In genomic region chr2:238868067-238868524, GRCh38 we compare ENCODE assay signal across 18 cellular contexts. TPM values are rescaled to one million over a fixed set of nuclear protein-coding genes. Genes with fewer than 3 reads are reported as not detected.
DNase-seq lines count a peak whose midpoint lies in the region; ATAC-seq and TF ChIP-seq lines count a peak whose summit lies in the region.
"Had no signal": no experiment of that assay in that cellular context is flagged by ENCODE, and none has a peak within 500 bp of the region (broad histone marks: within the 10 kb centered on the region; RNA-seq: fewer than 3 reads in every experiment).

No MANE protein-coding gene starts in this region.

- H3F3A ChIP-seq in SK-N-SH (replicated peaks; ENCODE audit: insufficient read depth): peaks cover 9% of the 10 kb centered on the region

- no peaks in the 10 kb centered on the region for H4K20me1 ChIP-seq in SK-N-SH (ENCODE audit: insufficient read depth)

- H3K4me1 ChIP-seq in SK-N-SH (ENCODE audit: control insufficient read depth in 1 of 2, insufficient read depth in 2 of 2, low read depth in 1 of 2, low read length in 1 of 2) (peaks cover 32 to 42% of the 10 kb centered on the region in 2 experiments; a peak in 3 of 4 replicates), transverse colon (peaks cover 29 to 48% (median 38%) of the 10 kb centered on the region in 4 donors)

- no peak for DNase-seq in SK-N-SH
- DNase-seq in coronary artery (ENCODE audit: low spot score): no peak
- no peak for DNase-seq in transverse colon
- DNase-seq in cerebellum (ENCODE audit: low spot score): no peak
- DNase-seq in progenitor cell of endocrine pancreas (ENCODE audit: low spot score, unreplicated experiment): no peak
- no peak for DNase-seq in NCI-H2081 (lab: John Stamatoyannopoulos, UW)
- DNase-seq: activated CD4-positive, alpha-beta T cell treated with anti-CD3 and anti-CD28 coated beads, Interleukin-2, amount 10 ng/mL, durations not matched to agents 7 days and 5 days; activated T-cell treated with anti-CD3 and anti-CD28 coated beads, Interleukin-2, amount 50 U/mL, for 48 hours; gastrocnemius medialis; GOT3; NCI-H1694; stimulated activated CD4-positive, alpha-beta T cell treated with anti-CD3 and anti-CD28 coated beads, Interleukin-2, amount 100 ng/mL, for 24 hours; T1000 had no signal

- CTCF ChIA-PET in SK-N-SH (lab: Yijun Ruan, JAX): interaction anchor here (0.6 kb wide), 1 partner anchor 162 kb away, joined by 3 read pairs; no protein-coding TSS in a partner anchor

- H2AFZ ChIP-seq in SK-N-SH (ENCODE audit: low read depth): no peak overlapping the region

- no peak for TF ChIP-seq RAD21 in SK-N-SH (IDR thresholded peaks at IDR 0.05; ENCODE audit: low read length)

- H3K4me3 ChIP-seq in SK-N-SH (ENCODE audit: low read depth in 2 of 2, low read length in 1 of 2) (no peak overlapping the region; a peak in 1 of 4 replicates), coronary artery (peak overlapping the region; percentile 30), transverse colon (no peak overlapping the region)
- H3K4me3 ChIP-seq: adrenal gland, gastrocnemius medialis had no signal

- peaks cover 4% of the 10 kb centered on the region for H3K36me3 Mint-ChIP-seq in nephron (ENCODE audit: low read depth)
- no peaks in the 10 kb centered on the region for H3K36me3 Mint-ChIP-seq in progenitor cell of endocrine pancreas (ENCODE audit: insufficient read depth)

- H3K4me3 Mint-ChIP-seq in nephron: no peak overlapping the region
- no peak overlapping the region for H3K4me3 Mint-ChIP-seq in progenitor cell of endocrine pancreas (ENCODE audit: low read depth)
- H3K4me3 Mint-ChIP-seq: activated CD4-positive, alpha-beta T cell treated with anti-CD3 and anti-CD28 coated beads, Interleukin-2, amount 10 ng/mL, durations not matched to agents 7 days and 5 days had no signal

- TF ChIP-seq EP300 in SK-N-SH (IDR thresholded peaks at IDR 0.05; ENCODE audit: borderline replicate concordance in 1 of 2, low read depth in 1 of 2, low read length in 1 of 2) (no peak; a peak in 1 of 4 replicates), transverse colon (IDR thresholded peaks at IDR 0.05; ENCODE audit: low read depth) (no peak)

- H3K4me1 Mint-ChIP-seq in nephron (peaks cover 32% of the 10 kb centered on the region), progenitor cell of endocrine pancreas (ENCODE audit: low read depth) (peaks cover 8% of the 10 kb centered on the region)
- H3K4me1 Mint-ChIP-seq: activated CD4-positive, alpha-beta T cell treated with anti-CD3 and anti-CD28 coated beads, Interleukin-2, amount 10 ng/mL, durations not matched to agents 7 days and 5 days had no signal

- no peak overlapping the region for H3K9ac ChIP-seq in SK-N-SH
- H3K9ac ChIP-seq: KMS-11 had no signal

- 65% methylated on average over 8 of the region's 10 CpGs for WGBS in SK-N-SH (ENCODE audit: low lambda C conversion rate)
- WGBS in transverse colon (ENCODE audit: low coverage in 1 of 2), 2 donors: 63% methylated on average over 10 of the region's 10 CpGs; no CpG with 5 or more reads in 1 of the 2 donors

- H3K4me2 ChIP-seq in SK-N-SH: peak overlapping the region; percentile 83; the same call in 1 of the 2 replicates
- H3K4me2 ChIP-seq: KMS-11 had no signal

- no peak for TF ChIP-seq POLR2A in transverse colon (IDR thresholded peaks at IDR 0.05)

- H3K9me3 Mint-ChIP-seq in nephron: no peaks in the 10 kb centered on the region
- H3K9me3 Mint-ChIP-seq in progenitor cell of endocrine pancreas (ENCODE audit: low read depth): no peaks in the 10 kb centered on the region

- in situ Hi-C loops in transverse colon (cut with MboI; ENCODE audit: low pct_ligation_motif_present in 1 of 4, low pct_unique_long_range_greater_than_20kb in 1 of 4, low sequenced_read_pairs in 3 of 4): no loop called here

- intact Hi-C loops in transverse colon (cut with DNase I; ENCODE audit: low total_unique reads): no loop called here

- no peaks in the 10 kb centered on the region for H3K36me3 ChIP-seq in SK-N-SH (replicated peaks in 1 of 2; ENCODE audit: control insufficient read depth in 1 of 2, insufficient read depth in 2 of 2, low read length in 1 of 2)
- H3K36me3 ChIP-seq in transverse colon: no peaks in the 10 kb centered on the region
- H3K36me3 ChIP-seq: adrenal gland, gastrocnemius medialis had no signal

- POLR2A ChIA-PET in SK-N-SH (lab: Yijun Ruan, JAX): no interaction called here

- H3K27ac Mint-ChIP-seq in nephron (peak overlapping the region in 2 of 3 experiments; percentile 49 to 76), progenitor cell of endocrine pancreas (no peak overlapping the region)
- H3K27ac Mint-ChIP-seq: activated CD4-positive, alpha-beta T cell treated with anti-CD3 and anti-CD28 coated beads, Interleukin-2, amount 10 ng/mL, durations not matched to agents 7 days and 5 days had no signal

- no peak for TF ChIP-seq CTCF in SK-N-SH (IDR thresholded peaks at IDR 0.05)
- no peak for TF ChIP-seq CTCF in coronary artery (IDR thresholded peaks at IDR 0.05)
- TF ChIP-seq CTCF in nephron (IDR thresholded peaks at IDR 0.05; ENCODE audit: unreplicated experiment in 3 of 3): no peak
- no peak for TF ChIP-seq CTCF in transverse colon (IDR thresholded peaks at IDR 0.05)
- no peak for TF ChIP-seq CTCF in progenitor cell of endocrine pancreas (IDR thresholded peaks at IDR 0.05; ENCODE audit: unreplicated experiment)

- peaks cover 16% of the 10 kb centered on the region for H3K79me2 ChIP-seq in SK-N-SH (ENCODE audit: insufficient read depth)

- peaks cover 14% of the 10 kb centered on the region for H3K27me3 Mint-ChIP-seq in nephron (ENCODE audit: low read depth)
- peaks cover 4% of the 10 kb centered on the region for H3K27me3 Mint-ChIP-seq in progenitor cell of endocrine pancreas
- H3K27me3 Mint-ChIP-seq: activated CD4-positive, alpha-beta T cell treated with anti-CD3 and anti-CD28 coated beads, Interleukin-2, amount 10 ng/mL, durations not matched to agents 7 days and 5 days had no signal

- H3K27me3 ChIP-seq in SK-N-SH (ENCODE audit: insufficient read depth) (no peaks in the 10 kb centered on the region), transverse colon (no peaks in the 10 kb centered on the region)
- H3K27me3 ChIP-seq: adrenal gland had no signal

- ATAC-seq in SK-N-SH treated with all-trans-retinoic acid at 6 μM for 48 hours: no peak

- H3K27ac ChIP-seq in SK-N-SH (ENCODE audit: low read depth in 2 of 2, low read length in 1 of 2) (peak overlapping the region in 1 of 2 experiments; percentile 80; a peak in 1 of 4 replicates), coronary artery (peak overlapping the region; percentile 61 to 98), transverse colon (peak overlapping the region; percentile 15 to 87 (median 59))
- H3K27ac ChIP-seq: 22Rv1, KMS-11 had no signal

- H3K9me2 ChIP-seq in SK-N-SH: no peaks in the 10 kb centered on the region

- no peaks in the 10 kb centered on the region for H3K9me3 ChIP-seq in SK-N-SH
- no peaks in the 10 kb centered on the region for H3K9me3 ChIP-seq in transverse colon
- H3K9me3 ChIP-seq: adrenal gland, gastrocnemius medialis had no signal

TF ChIP-seq in SK-N-SH, 30 proteins besides CTCF, POLR2A, EP300 and RAD21 (continues in another document):
- TF ChIP-seq SMC3 (IDR thresholded peaks at IDR 0.05; ENCODE audit: low read depth, low read length) (no peak), FOXJ3 (CRISPR knock-in tag; IDR thresholded peaks at IDR 0.05) (no peak), TCF12 (IDR thresholded peaks at IDR 0.05) (peak; percentile 82)

TF ChIP-seq in SK-N-SH treated with all-trans-retinoic acid at 6 μM for 48 hours, 23 proteins besides CTCF, POLR2A, EP300 and RAD21 (continues in another document):
- TF ChIP-seq TOX (CRISPR knock-in tag; IDR thresholded peaks at IDR 0.05; ENCODE audit: borderline replicate concordance) (no peak), GLIS3 (CRISPR knock-in tag; IDR thresholded peaks at IDR 0.05) (no peak), CSDC2 (CRISPR knock-in tag; IDR thresholded peaks at IDR 0.05) (no peak), ZFP30 (CRISPR knock-in tag; IDR thresholded peaks at IDR 0.05) (no peak), POU6F1 (CRISPR knock-in tag; IDR thresholded peaks at IDR 0.05; ENCODE audit: borderline replicate concordance, low read depth) (no peak), ZFP3 (CRISPR knock-in tag; IDR thresholded peaks at IDR 0.05) (no peak), ESRRG (CRISPR knock-in tag; IDR thresholded peaks at IDR 0.05) (no peak), ZNF8 (CRISPR knock-in tag; IDR thresholded peaks at IDR 0.05) (no peak), PPARA (CRISPR knock-in tag; IDR thresholded peaks at IDR 0.05; ENCODE audit: borderline replicate concordance) (no peak), ZC3H10 (CRISPR knock-in tag; IDR thresholded peaks at IDR 0.05) (no peak)

RNA-seq across cellular contexts. Expression of gene TWIST2, which starts 20.2 kb away (rescaled TPM):
- polyA plus RNA-seq in SK-N-SH (2012; rRNA removed): 10.2 and 19.5 TPM in 2 replicates
- polyA plus RNA-seq in SK-N-SH (2012; cell fraction: cytosol; rRNA removed): 11.9 and 18.3 TPM in 2 replicates
- polyA plus RNA-seq in SK-N-SH (2012; cell fraction: nucleus; rRNA removed): 7.8 and 10.7 TPM in 2 replicates
- total RNA-seq in transverse colon (10 to 100 TPM in 3 of 4 donors, 1 to 10 TPM in 1; 6.7 to 59.1 (median 16.8) TPM), cerebellum (1.3 TPM), progenitor cell of endocrine pancreas (not detected in 2 replicates)
- total RNA-seq: activated CD4-positive, alpha-beta T cell treated with anti-CD3 and anti-CD28 coated beads, Interleukin-2, amount 10 ng/mL, durations not matched to agents 7 days and 5 days had no signal
